In genomic region chr17:12020595-12021590, GRCh38 we compare ENCODE assay signal across 8 cellular contexts. TPM values are rescaled to one million over a fixed set of nuclear protein-coding genes. Genes with fewer than 3 reads are reported as not detected.
A peak's percentile ranks its signal among the peaks of the same experiment; 100 is the strongest.
DNase-seq lines count a peak whose midpoint lies in the region; ATAC-seq, FAIRE-seq and TF ChIP-seq lines count a peak whose summit lies in the region.

Gene MAP2K4, plus strand, starts transcription at chr17:12020877. Its CDS starts 10 bp downstream, at chr17:12020887.

- POLR2A ChIA-PET in PC-9 (lab: Charles Lee; ENCODE audit: unreplicated experiment), result interaction anchor here (0.6 to 1.1 kb wide), 8 partner anchors 14 to 204 kb away, joined by 3 to 11 read pairs (median 4); partner anchors contain the start of gene ZNF18

- peaks cover 44% of the 10 kb centered on the region for H3K79me2 ChIP-seq in PC-9 (ENCODE audit: low read depth)

- H3K9me3 Mint-ChIP-seq in activated T-cell treated with anti-CD3 and anti-CD28 coated beads, Interleukin-2, amount 50 U/mL, for 4 hours, result no peaks in the 10 kb centered on the region

- CTCF ChIA-PET in PC-9 (lab: Charles Lee), result interaction anchor here (1.0 kb wide), 1 partner anchor 24 kb away, joined by 3 read pairs; the partner anchor contains the start of gene ZNF18

- DNase-seq in D721Med (ENCODE audit: insufficient read length, low spot score) (peak; percentile 82), PC-9 (peak; percentile 54 to 94), esophagus muscularis mucosa (ENCODE audit: extremely low spot score) (peak; percentile 97), myocyte (ENCODE audit: low read depth) (peak; percentile 88)
- peak; percentile 97 for DNase-seq in activated T-cell treated with anti-CD3 and anti-CD28 coated beads, Interleukin-2, amount 50 U/mL, for 4 hours
- DNase-seq in stimulated activated CD8-positive, alpha-beta memory T cell treated with anti-CD3 and anti-CD28 coated beads, Interleukin-7, amount 100 ng/mL, for 4 hours (ENCODE audit: low read depth in 2 of 2), result peak; percentile 86 to 89

- WGBS in esophagus muscularis mucosa, result 1% methylated on average over 11 of the region's 124 CpGs

- TF ChIP-seq POLR2A in esophagus muscularis mucosa (IDR thresholded peaks at IDR 0.05; ENCODE audit: low read depth), result no peak

- FAIRE-seq in D721Med (lab: Jason Lieb, UNC), result no peak

- H3K27ac ChIP-seq in HUES48 (ENCODE audit: low read depth, low read length) (peak within 1 kb of the TSS; percentile 89), PC-9 (no peak within 1 kb of the TSS; the same call in 1 of the 2 replicates), esophagus muscularis mucosa (replicated peaks in 1 of 4) (peak within 1 kb of the TSS; percentile 87 to 94 (median 92))

- H3K4me3 Mint-ChIP-seq in activated T-cell treated with anti-CD3 and anti-CD28 coated beads, Interleukin-2, amount 50 U/mL, for 4 hours, result peak within 1 kb of the TSS; percentile 79

- peaks cover 26% of the 10 kb centered on the region for H3K4me1 ChIP-seq in HUES48 (ENCODE audit: control insufficient read depth, insufficient read depth, low read length)
- peaks cover 46% of the 10 kb centered on the region for H3K4me1 ChIP-seq in PC-9 (replicated peaks; ENCODE audit: insufficient read depth)
- H3K4me1 ChIP-seq in esophagus muscularis mucosa, result peaks cover 16 to 52% (median 50%) of the 10 kb centered on the region in 4 donors

- H3K4me3 ChIP-seq in HUES48 (ENCODE audit: low read depth, low read length), result peak within 1 kb of the TSS; percentile 83
- peak within 1 kb of the TSS; percentile 64 for H3K4me3 ChIP-seq in PC-9
- peak within 1 kb of the TSS; percentile 81 to 98 (median 97) for H3K4me3 ChIP-seq in esophagus muscularis mucosa

- H3K36me3 ChIP-seq in HUES48 (ENCODE audit: control insufficient read depth, insufficient read depth, low read length), result no peaks in the 10 kb centered on the region
- no peaks in the 10 kb centered on the region for H3K36me3 ChIP-seq in PC-9 (ENCODE audit: low read depth)
- H3K36me3 ChIP-seq in esophagus muscularis mucosa, result no peaks in the 10 kb centered on the region

- peak; percentile 95 for ATAC-seq in GM21390 (IDR thresholded peaks at IDR 0.05; ENCODE audit: unreplicated experiment)
- ATAC-seq in activated T-cell treated with anti-CD3 and anti-CD28 coated beads, Interleukin-2, amount 50 U/mL, for 4 hours, result peak; percentile 96 to 97

- peaks cover 46% of the 10 kb centered on the region for H3K4me1 Mint-ChIP-seq in activated T-cell treated with anti-CD3 and anti-CD28 coated beads, Interleukin-2, amount 50 U/mL, for 4 hours (ENCODE audit: low read depth)

- no TSS peak for BruUV-seq in PC-9 (replicated peaks; lab: Mats Ljungman, UMichigan)

- no peaks in the 10 kb centered on the region for H3K36me3 Mint-ChIP-seq in activated T-cell treated with anti-CD3 and anti-CD28 coated beads, Interleukin-2, amount 50 U/mL, for 4 hours (ENCODE audit: insufficient read depth)

- H4K20me1 ChIP-seq in PC-9 (ENCODE audit: insufficient read depth), result no peaks in the 10 kb centered on the region; the same call in 1 of the 2 replicates

- H3K4me2 ChIP-seq in PC-9, result peak within 1 kb of the TSS; percentile 89

- H3K9ac ChIP-seq in HUES48 (ENCODE audit: low read depth, low read length), result peak within 1 kb of the TSS; percentile 81

- peaks cover 11% of the 10 kb centered on the region for H3F3A ChIP-seq in PC-9 (ENCODE audit: insufficient read depth, low read depth)

- no peaks in the 10 kb centered on the region for H3K27me3 Mint-ChIP-seq in activated T-cell treated with anti-CD3 and anti-CD28 coated beads, Interleukin-2, amount 50 U/mL, for 4 hours (ENCODE audit: low read depth)

- H3K9me3 ChIP-seq in HUES48 (ENCODE audit: control insufficient read depth, insufficient read depth, low read length), result no peaks in the 10 kb centered on the region
- peaks cover under 1% of the 10 kb centered on the region; the same call in 1 of the 2 replicates for H3K9me3 ChIP-seq in PC-9 (ENCODE audit: insufficient read depth, low read depth)
- no peaks in the 10 kb centered on the region for H3K9me3 ChIP-seq in esophagus muscularis mucosa

- no peaks in the 10 kb centered on the region for H3K9me2 ChIP-seq in PC-9 (ENCODE audit: insufficient read depth)

- H2AFZ ChIP-seq in PC-9, result peak within 1 kb of the TSS; percentile 66; the same call in 1 of the 2 replicates

- TF ChIP-seq CTCF in D721Med (IDR thresholded peaks at IDR 0.05; ENCODE audit: insufficient read depth, missing control alignments), result no peak
- no peak for TF ChIP-seq CTCF in PC-9 (conservative IDR thresholded peaks at IDR 0.05)
- no peak for TF ChIP-seq CTCF in esophagus muscularis mucosa (IDR thresholded peaks at IDR 0.05)

- intact Hi-C loops in PC-9 (cut with micrococcal nuclease; ENCODE audit: unreplicated experiment), result loop anchor here (1.0 to 2.0 kb wide), 2 partner anchors 24 to 52 kb away; partner anchors contain the start of gene ZNF18
- intact Hi-C loops in esophagus muscularis mucosa (cut with DNase I), result loop anchor here (10.0 kb wide), 1 partner anchor 994 kb away; the partner anchor contains the start of gene ELAC2

- no peak for TF ChIP-seq EP300 in esophagus muscularis mucosa (IDR thresholded peaks at IDR 0.05)

- H3K27me3 ChIP-seq in HUES48 (ENCODE audit: control insufficient read depth, insufficient read depth, low read length) (peaks cover 10% of the 10 kb centered on the region), PC-9 (ENCODE audit: insufficient read depth, low read depth) (0 out of 2 replicates have a peak, but pooled peaks cover 2% of the 10 kb centered on the region), esophagus muscularis mucosa (no peaks in the 10 kb centered on the region)

RNA-seq across cellular contexts. Expression of gene MAP2K4, which starts in this region (rescaled TPM):
- total RNA-seq in PC-9 (2021), result 37.1 and 44.3 TPM in 2 replicates
- total RNA-seq in activated T-cell treated with anti-CD3 and anti-CD28 coated beads, Interleukin-2, amount 50 U/mL, for 4 hours, result 10 to 100 TPM; 32.2 to 39.3 (median 33.1) TPM
- 10 to 100 TPM; 23.1 to 31.9 (median 31.0) TPM for total RNA-seq in esophagus muscularis mucosa
- total RNA-seq in myocyte, result 34.1 and 39.3 TPM in 2 replicates
- 12.3 TPM for polyA plus RNA-seq in myocyte (2012)
